11 cellular contexts compared by ENCODE assay signal in genomic region chr1:108591471-108591870, GRCh38. TPM values are rescaled to one million over a fixed set of nuclear protein-coding genes. Genes with fewer than 3 reads are reported as not detected.
DNase-seq lines count a peak whose midpoint lies in the region; ATAC-seq, FAIRE-seq and TF ChIP-seq lines count a peak whose summit lies in the region.
"Had no signal": no experiment of that assay in that cellular context is flagged by ENCODE, and none has a peak within 500 bp of the region (broad histone marks: within the 10 kb centered on the region; RNA-seq: fewer than 3 reads in every experiment).

No MANE protein-coding gene starts in this region.

- H3K4me3 Mint-ChIP-seq in osteocyte (ENCODE audit: unreplicated experiment): no peak overlapping the region

- peaks cover 23% of the 10 kb centered on the region for H3K4me1 Mint-ChIP-seq in osteocyte (ENCODE audit: unreplicated experiment)

- 92% methylated on average over 4 of the region's 4 CpGs for WGBS in A549 (ENCODE audit: missing lambda C conversion rate)

- no peak for TF ChIP-seq POLR2A in A549 (IDR thresholded peaks at IDR 0.05; ENCODE audit: low read length)

- CTCF ChIA-PET in A549 (lab: Yijun Ruan, JAX): no interaction called here
- CTCF ChIA-PET in RWPE1 (lab: Yijun Ruan, JAX): no interaction called here

- peak overlapping the region; percentile 77 for H3K27ac Mint-ChIP-seq in osteocyte (ENCODE audit: unreplicated experiment)

- H3K9me3 ChIP-seq in A549: no peaks in the 10 kb centered on the region
- H3K9me3 ChIP-seq in fibroblast of lung (ENCODE audit: control insufficient read depth, insufficient read depth, low read depth, low read length): no peaks in the 10 kb centered on the region

- H2AFZ ChIP-seq in fibroblast of lung (ENCODE audit: low read length): no peak overlapping the region

- peaks cover 36% of the 10 kb centered on the region for H3K4me1 ChIP-seq in A549
- peaks cover 13% of the 10 kb centered on the region for H3K4me1 ChIP-seq in fibroblast of lung (ENCODE audit: control insufficient read depth, extremely low read depth, insufficient read depth, low read length)
- H3K4me1 ChIP-seq: foreskin keratinocyte had no signal

- H3K4me3 ChIP-seq in A549 (no peak overlapping the region), fibroblast of lung (replicated peaks in 1 of 4; ENCODE audit: control extremely low read depth in 1 of 4, insufficient read depth in 1 of 4, low read depth in 3 of 4, low read length in 4 of 4) (no peak overlapping the region)

- TF ChIP-seq EP300 in A549 (IDR thresholded peaks at IDR 0.05): no peak

- POLR2A ChIA-PET in A549 (lab: Yijun Ruan, JAX) (no interaction called here), RWPE1 (lab: Yijun Ruan, JAX; ENCODE audit: low non-redundant PET) (no interaction called here)

- no peak for TF ChIP-seq CTCF in A549 (IDR thresholded peaks at IDR 0.05)
- TF ChIP-seq CTCF in RWPE1 (conservative IDR thresholded peaks at IDR 0.05; ENCODE audit: low read depth): no peak
- TF ChIP-seq CTCF in fibroblast of lung (conservative IDR thresholded peaks at IDR 0.05 in 1 of 2, IDR thresholded peaks at IDR 0.05 in 1 of 2; ENCODE audit: low read depth in 1 of 2, low read length in 2 of 2): no peak
- TF ChIP-seq CTCF in osteocyte (IDR thresholded peaks at IDR 0.05): no peak

- no peaks in the 10 kb centered on the region for H3K27me3 ChIP-seq in fibroblast of lung (ENCODE audit: control insufficient read depth, insufficient read depth, low read length)
- H3K27me3 ChIP-seq: foreskin keratinocyte had no signal

- no peak for ATAC-seq in A549
- no peak for ATAC-seq in GM18520 (IDR thresholded peaks at IDR 0.05; ENCODE audit: unreplicated experiment)

- DNase-seq in A549 (ENCODE audit: low read depth in 1 of 2, low spot score in 1 of 2) (no peak), RWPE1 (ENCODE audit: low spot score) (no peak), fibroblast of lung (ENCODE audit: low read depth in 2 of 2) (no peak), osteocyte (ENCODE audit: extremely low spot score, unreplicated experiment) (no peak), NCI-H1092 (lab: John Stamatoyannopoulos, UW) (no peak), NOMO-1 treated with DMSO at 0.1 percent for 48 hours (lab: John Stamatoyannopoulos, UW; ENCODE audit: unreplicated experiment) (no peak)
- no peak for DNase-seq in stimulated activated CD4-positive, alpha-beta T cell treated with anti-CD3 and anti-CD28 coated beads, Interleukin-15, amount 100 ng/mL, for 24 hours
- DNase-seq: stimulated activated CD4-positive, alpha-beta T cell treated with anti-CD3 and anti-CD28 coated beads, Interleukin-4, amount 100 ng/mL, for 1 hour had no signal

- H4K20me1 ChIP-seq in fibroblast of lung (ENCODE audit: control insufficient read depth, extremely low read depth, insufficient read depth, low read length): no peaks in the 10 kb centered on the region

- H3K9me3 Mint-ChIP-seq in osteocyte (ENCODE audit: unreplicated experiment): no peaks in the 10 kb centered on the region

- H3K79me2 ChIP-seq in fibroblast of lung (ENCODE audit: control insufficient read depth, insufficient read depth, low read length): peaks cover 14% of the 10 kb centered on the region

- H3K36me3 Mint-ChIP-seq in osteocyte (ENCODE audit: unreplicated experiment): peaks cover 3% of the 10 kb centered on the region

- H3K4me2 ChIP-seq in A549: peak overlapping the region; percentile 50; the same call in 2 of the 3 replicates
- H3K4me2 ChIP-seq in fibroblast of lung (ENCODE audit: extremely low read depth, insufficient read depth, low read length): peak overlapping the region; percentile 72

- no peak overlapping the region for H3K9ac ChIP-seq in fibroblast of lung (ENCODE audit: insufficient read depth, low read length)

- TF ChIP-seq RAD21 in A549 (conservative IDR thresholded peaks at IDR 0.05 in 1 of 2, IDR thresholded peaks at IDR 0.05 in 1 of 2): no peak

- FAIRE-seq in A549 (lab: Jason Lieb, UNC): no peak

- no peaks in the 10 kb centered on the region for H3K36me3 ChIP-seq in fibroblast of lung (ENCODE audit: control insufficient read depth, insufficient read depth, low read length)

- H3K27ac ChIP-seq in A549 (0 out of 6 replicates have a peak overlapping the region, but pooled peaks of 1 of the 2 experiments have one; percentile 34), RWPE1 (peak overlapping the region; percentile 57; the same call in 1 of the 2 replicates), fibroblast of lung (ENCODE audit: insufficient read depth, low read length) (peak overlapping the region; percentile 88)
- H3K27ac ChIP-seq: C4-2B, foreskin keratinocyte had no signal

- H3K27me3 Mint-ChIP-seq in osteocyte (ENCODE audit: unreplicated experiment): no peaks in the 10 kb centered on the region

TF ChIP-seq in A549, 52 proteins besides CTCF, POLR2A, EP300 and RAD21:
- TF ChIP-seq MYC (IDR thresholded peaks at IDR 0.05; ENCODE audit: borderline replicate concordance, low read length) (no peak), FOSB (CRISPR knock-in tag; IDR thresholded peaks at IDR 0.05) (no peak), USF2 (IDR thresholded peaks at IDR 0.05) (no peak), KDM5A (IDR thresholded peaks at IDR 0.05) (no peak), KDM1A (IDR thresholded peaks at IDR 0.05; ENCODE audit: low read depth) (no peak), POLR2AphosphoS2 (conservative IDR thresholded peaks at IDR 0.05; ENCODE audit: low read length) (no peak), SMC3 (IDR thresholded peaks at IDR 0.05) (no peak)
- TF ChIP-seq, protein P1, sequence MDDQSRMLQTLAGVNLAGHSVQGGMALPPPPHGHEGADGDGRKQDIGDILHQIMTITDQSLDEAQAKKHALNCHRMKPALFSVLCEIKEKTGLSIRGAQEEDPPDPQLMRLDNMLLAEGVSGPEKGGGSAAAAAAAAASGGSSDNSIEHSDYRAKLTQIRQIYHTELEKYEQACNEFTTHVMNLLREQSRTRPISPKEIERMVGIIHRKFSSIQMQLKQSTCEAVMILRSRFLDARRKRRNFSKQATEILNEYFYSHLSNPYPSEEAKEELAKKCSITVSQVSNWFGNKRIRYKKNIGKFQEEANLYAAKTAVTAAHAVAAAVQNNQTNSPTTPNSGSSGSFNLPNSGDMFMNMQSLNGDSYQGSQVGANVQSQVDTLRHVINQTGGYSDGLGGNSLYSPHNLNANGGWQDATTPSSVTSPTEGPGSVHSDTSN (IDR thresholded peaks at IDR 0.05): no peak

RNA-seq across cellular contexts. Expression of gene EEIG2, which starts 31.6 kb away (rescaled TPM):
- polyA plus RNA-seq in A549 (2011; rRNA removed) (7.4 and 7.9 TPM in 2 replicates), A549 (2017; fragmentation: RNase III; extraction: RNeasy Plus Mini Kit Qiagen cat#74134 plus additional on column Dnase treatment) (4.9 to 5.3 TPM (median 5.2 TPM) in 3 replicates), fibroblast of lung (13.7 and 17.5 TPM in 2 replicates)
- polyA plus RNA-seq in A549 (2012; cell fraction: cytosol; rRNA removed): 1.9 and 2.2 TPM in 2 replicates
- 1.3 and 2.0 TPM in 2 replicates for polyA plus RNA-seq in A549 (2012; cell fraction: nucleus; rRNA removed)
- polyA minus RNA-seq in A549 (2011; rRNA and poly(A)+ RNA removed): 5.0 and 5.1 TPM in 2 replicates
- total RNA-seq in fibroblast of lung (18.5 and 27.2 TPM in 2 replicates), osteocyte (12.9 and 13.3 TPM in 2 replicates)
- 8.4 and 10.8 TPM in 2 replicates for polyA plus RNA-seq in fibroblast of lung (2012)
- 3.2 and 4.1 TPM in 2 replicates for polyA minus RNA-seq in fibroblast of lung (ENCODE audit: low replicate concordance)
